Comparison of ENCODE assay signal across 1 cellular context in the genomic region with DNA sequence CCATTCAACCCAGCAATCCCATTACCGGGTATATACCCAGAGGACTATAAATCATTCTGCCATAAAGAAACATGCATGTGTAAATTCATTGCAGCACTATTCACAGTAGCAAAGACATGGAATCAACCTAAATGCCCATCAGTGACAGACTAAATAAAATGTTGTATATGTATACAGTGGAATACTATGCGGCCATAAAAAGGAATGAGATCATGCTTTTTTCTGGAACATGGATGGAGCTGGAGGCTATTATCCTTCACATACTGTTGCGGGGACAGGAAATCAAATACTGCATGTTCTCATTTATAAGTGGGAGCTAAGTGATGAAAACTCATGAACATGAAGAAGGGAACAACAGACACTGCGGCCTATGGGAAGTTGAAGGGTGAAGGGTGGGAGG.
TF ChIP-seq lines count a peak whose summit lies in the region.

No MANE protein-coding gene starts in this region.

TF ChIP-seq in HepG2, 621 proteins besides CTCF, POLR2A, EP300 and RAD21 (continued from another document):
- TF ChIP-seq, protein P1, sequence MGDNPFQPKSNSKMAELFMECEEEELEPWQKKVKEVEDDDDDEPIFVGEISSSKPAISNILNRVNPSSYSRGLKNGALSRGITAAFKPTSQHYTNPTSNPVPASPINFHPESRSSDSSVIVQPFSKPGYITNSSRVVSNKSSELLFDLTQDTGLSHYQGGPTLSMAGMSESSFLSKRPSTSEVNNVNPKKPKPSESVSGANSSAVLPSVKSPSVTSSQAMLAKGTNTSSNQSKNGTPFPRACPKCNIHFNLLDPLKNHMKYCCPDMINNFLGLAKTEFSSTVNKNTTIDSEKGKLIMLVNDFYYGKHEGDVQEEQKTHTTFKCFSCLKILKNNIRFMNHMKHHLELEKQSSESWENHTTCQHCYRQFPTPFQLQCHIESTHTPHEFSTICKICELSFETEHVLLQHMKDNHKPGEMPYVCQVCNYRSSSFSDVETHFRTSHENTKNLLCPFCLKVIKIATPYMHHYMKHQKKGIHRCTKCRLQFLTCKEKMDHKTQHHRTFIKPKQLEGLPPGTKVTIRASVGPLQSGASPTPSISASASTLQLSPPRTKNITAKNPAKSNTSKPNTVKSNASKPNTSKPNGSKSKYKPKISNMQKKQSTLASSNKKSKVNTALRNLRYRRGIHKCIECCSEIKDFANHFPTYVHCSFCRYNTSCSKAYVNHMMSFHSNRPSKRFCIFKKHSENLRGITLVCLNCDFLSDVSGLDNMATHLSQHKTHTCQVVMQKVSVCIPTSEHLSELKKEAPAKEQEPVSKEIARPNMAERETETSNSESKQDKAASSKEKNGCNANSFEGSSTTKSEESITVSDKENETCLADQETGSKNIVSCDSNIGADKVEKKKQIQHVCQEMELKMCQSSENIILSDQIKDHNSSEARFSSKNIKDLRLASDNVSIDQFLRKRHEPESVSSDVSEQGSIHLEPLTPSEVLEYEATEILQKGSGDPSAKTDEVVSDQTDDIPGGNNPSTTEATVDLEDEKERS (CRISPR knock-in tag; IDR thresholded peaks at IDR 0.05), result 0 out of 2 replicates have a peak, but pooled peaks have one; percentile 29
- TF ChIP-seq ZMYM2 (CRISPR knock-in tag; IDR thresholded peaks at IDR 0.05), result 0 out of 2 replicates have a peak, but pooled peaks have one; percentile 23
- TF ChIP-seq EZH2 (conservative IDR thresholded peaks at IDR 0.05; ENCODE audit: low read depth, low read length), result no peak
